8 cellular contexts compared by ENCODE assay signal in genomic region chrX:153968754-153969124, GRCh38. TPM values are rescaled to one million over a fixed set of nuclear protein-coding genes. Genes with fewer than 3 reads are reported as not detected.
DNase-seq lines count a peak whose midpoint lies in the region; ATAC-seq and TF ChIP-seq lines count a peak whose summit lies in the region.

No MANE protein-coding gene starts in this region.

- no peak for ATAC-seq in HG02588 (IDR thresholded peaks at IDR 0.05; ENCODE audit: unreplicated experiment)

- TF ChIP-seq CTCF in CD14-positive monocyte (IDR thresholded peaks at IDR 0.05): no peak

- peak overlapping the region; percentile 70 for H3K9ac ChIP-seq in HUES6 (ENCODE audit: low read length)

- peaks cover 43% of the 10 kb centered on the region for H3K4me1 Mint-ChIP-seq in CD14-positive monocyte
- peaks cover 35% of the 10 kb centered on the region for H3K4me1 Mint-ChIP-seq in activated CD4-positive, alpha-beta memory T cell treated with anti-CD3 and anti-CD28 coated beads, Interleukin-2, amount 10 ng/mL, durations not matched to agents 7 days and 5 days
- peaks cover 37% of the 10 kb centered on the region for H3K4me1 Mint-ChIP-seq in stimulated activated naive CD8-positive, alpha-beta T cell treated with anti-CD3 and anti-CD28 coated beads, Interleukin-15, Interleukin-2, amounts not matched to agents 100 ng/mL and 50 ng/mL, for 24 hours (ENCODE audit: low read depth)

- peak overlapping the region; percentile 81 for H3K4me3 ChIP-seq in HUES6 (ENCODE audit: low read depth, low read length)

- H3K4me1 ChIP-seq in HUES6 (ENCODE audit: control insufficient read depth, insufficient read depth, low read length): peaks cover 41% of the 10 kb centered on the region

- CTCF ChIA-PET in activated CD4-positive, alpha-beta memory T cell treated with anti-CD3 and anti-CD28 coated beads, Interleukin-2, amount 10 ng/mL, durations not matched to agents 7 days and 5 days (lab: Charles Lee): interaction anchor here (1.2 to 4.1 kb wide), 3 partner anchors 22 to 44 kb away, joined by 3 to 31 read pairs (median 4); no protein-coding TSS in a partner anchor

- POLR2A ChIA-PET in activated CD4-positive, alpha-beta memory T cell treated with anti-CD3 and anti-CD28 coated beads, Interleukin-2, amount 10 ng/mL, durations not matched to agents 7 days and 5 days (lab: Charles Lee): interaction anchor here (1.2 to 10.4 kb wide), 10 partner anchors 13 to 430 kb away, joined by 3 to 201 read pairs (median 6); partner anchors contain the start of genes ARHGAP4, IDH3G, NAA10 and RPL10

- no peak for DNase-seq in CD14-positive monocyte (ENCODE audit: low spot score)
- DNase-seq in activated CD4-positive, alpha-beta memory T cell treated with anti-CD3 and anti-CD28 coated beads, Interleukin-2, amount 10 ng/mL, durations not matched to agents 7 days and 5 days: peak; percentile 59
- DNase-seq in head of caudate nucleus: peak in 28 of 42 donors; percentile 28 to 74 (median 49)
- no peak for DNase-seq in cerebellum (ENCODE audit: low spot score)
- DNase-seq in Kasumi-1 (lab: John Stamatoyannopoulos, UW): no peak

- intact Hi-C loops in CD14-positive monocyte (cut with micrococcal nuclease): no loop called here
- intact Hi-C loops in head of caudate nucleus (cut with DNase I): no loop called here

- peaks cover 0 to 43% (median 0%) of the 10 kb centered on the region in 3 donors for H3K27me3 Mint-ChIP-seq in CD14-positive monocyte (ENCODE audit: low read depth in 3 of 3)
- no peaks in the 10 kb centered on the region for H3K27me3 Mint-ChIP-seq in activated CD4-positive, alpha-beta memory T cell treated with anti-CD3 and anti-CD28 coated beads, Interleukin-2, amount 10 ng/mL, durations not matched to agents 7 days and 5 days
- no peaks in the 10 kb centered on the region for H3K27me3 Mint-ChIP-seq in stimulated activated naive CD8-positive, alpha-beta T cell treated with anti-CD3 and anti-CD28 coated beads, Interleukin-15, Interleukin-2, amounts not matched to agents 100 ng/mL and 50 ng/mL, for 24 hours

- H3K36me3 Mint-ChIP-seq in CD14-positive monocyte: peaks cover 12 to 31% of the 10 kb centered on the region in 2 donors
- H3K36me3 Mint-ChIP-seq in activated CD4-positive, alpha-beta memory T cell treated with anti-CD3 and anti-CD28 coated beads, Interleukin-2, amount 10 ng/mL, durations not matched to agents 7 days and 5 days (ENCODE audit: low read depth): peaks cover 34% of the 10 kb centered on the region
- H3K36me3 Mint-ChIP-seq in stimulated activated naive CD8-positive, alpha-beta T cell treated with anti-CD3 and anti-CD28 coated beads, Interleukin-15, Interleukin-2, amounts not matched to agents 100 ng/mL and 50 ng/mL, for 24 hours (ENCODE audit: low read depth): peaks cover 18% of the 10 kb centered on the region

- H3K27ac Mint-ChIP-seq in CD14-positive monocyte: peak overlapping the region in 5 of 7 donors; percentile 77 to 100 (median 94)
- H3K27ac Mint-ChIP-seq in activated CD4-positive, alpha-beta memory T cell treated with anti-CD3 and anti-CD28 coated beads, Interleukin-2, amount 10 ng/mL, durations not matched to agents 7 days and 5 days: peak overlapping the region; percentile 95
- peak overlapping the region; percentile 86 for H3K27ac Mint-ChIP-seq in stimulated activated naive CD8-positive, alpha-beta T cell treated with anti-CD3 and anti-CD28 coated beads, Interleukin-15, Interleukin-2, amounts not matched to agents 100 ng/mL and 50 ng/mL, for 24 hours

- H3K9me3 ChIP-seq in HUES6 (ENCODE audit: control insufficient read depth, insufficient read depth, low read depth, low read length): no peaks in the 10 kb centered on the region

- H3K27me3 ChIP-seq in HUES6 (ENCODE audit: control insufficient read depth, insufficient read depth, low read length): no peaks in the 10 kb centered on the region

- H3K4me3 Mint-ChIP-seq in CD14-positive monocyte: peak overlapping the region; percentile 88 to 99
- peak overlapping the region; percentile 100 for H3K4me3 Mint-ChIP-seq in activated CD4-positive, alpha-beta memory T cell treated with anti-CD3 and anti-CD28 coated beads, Interleukin-2, amount 10 ng/mL, durations not matched to agents 7 days and 5 days
- peak overlapping the region; percentile 92 for H3K4me3 Mint-ChIP-seq in stimulated activated naive CD8-positive, alpha-beta T cell treated with anti-CD3 and anti-CD28 coated beads, Interleukin-15, Interleukin-2, amounts not matched to agents 100 ng/mL and 50 ng/mL, for 24 hours

- peaks cover 0 to 24% (median 8%) of the 10 kb centered on the region in 7 donors for H3K9me3 Mint-ChIP-seq in CD14-positive monocyte
- no peaks in the 10 kb centered on the region for H3K9me3 Mint-ChIP-seq in activated CD4-positive, alpha-beta memory T cell treated with anti-CD3 and anti-CD28 coated beads, Interleukin-2, amount 10 ng/mL, durations not matched to agents 7 days and 5 days
- no peaks in the 10 kb centered on the region for H3K9me3 Mint-ChIP-seq in stimulated activated naive CD8-positive, alpha-beta T cell treated with anti-CD3 and anti-CD28 coated beads, Interleukin-15, Interleukin-2, amounts not matched to agents 100 ng/mL and 50 ng/mL, for 24 hours

- H3K36me3 ChIP-seq in HUES6 (ENCODE audit: control insufficient read depth, insufficient read depth, low read length): peaks cover 23% of the 10 kb centered on the region

- H3K27ac ChIP-seq in HUES6 (ENCODE audit: low read depth, low read length): no peak overlapping the region

RNA-seq across cellular contexts. Expression of gene HCFC1, which starts 2.9 kb away (rescaled TPM):
- polyA plus RNA-seq in CD14-positive monocyte: 1 to 10 TPM; 1.9 to 3.8 TPM
- 10 to 100 TPM; 88.3 to 93.1 TPM for total RNA-seq in activated CD4-positive, alpha-beta memory T cell treated with anti-CD3 and anti-CD28 coated beads, Interleukin-2, amount 10 ng/mL, durations not matched to agents 7 days and 5 days
- total RNA-seq in cerebellum: 20.0 TPM

RNA-seq across cellular contexts. Expression of gene TMEM187, which starts 3.8 kb away (rescaled TPM):
- 1 to 10 TPM; 2.8 to 4.9 TPM for polyA plus RNA-seq in CD14-positive monocyte
- 10 to 100 TPM in 1 of 2 experiments, 1 to 10 TPM in 1; 9.9 to 12.6 TPM for total RNA-seq in activated CD4-positive, alpha-beta memory T cell treated with anti-CD3 and anti-CD28 coated beads, Interleukin-2, amount 10 ng/mL, durations not matched to agents 7 days and 5 days
- 1.3 TPM for total RNA-seq in cerebellum

RNA-seq across cellular contexts. Expression of gene RENBP, which starts 24.3 kb away (rescaled TPM):
- polyA plus RNA-seq in CD14-positive monocyte: 1 to 10 TPM; 2.7 to 3.8 TPM
- 10 to 100 TPM; 12.1 to 12.8 TPM for total RNA-seq in activated CD4-positive, alpha-beta memory T cell treated with anti-CD3 and anti-CD28 coated beads, Interleukin-2, amount 10 ng/mL, durations not matched to agents 7 days and 5 days
- 2.6 TPM for total RNA-seq in cerebellum

RNA-seq across cellular contexts. Expression of gene NAA10, which starts 33.9 kb away (rescaled TPM):
- polyA plus RNA-seq in CD14-positive monocyte: 10 to 100 TPM; 46.7 to 47.9 TPM
- 10 to 100 TPM; 63.1 to 63.7 TPM for total RNA-seq in activated CD4-positive, alpha-beta memory T cell treated with anti-CD3 and anti-CD28 coated beads, Interleukin-2, amount 10 ng/mL, durations not matched to agents 7 days and 5 days
- 21.6 TPM for total RNA-seq in cerebellum

RNA-seq across cellular contexts. Expression of gene ARHGAP4, which starts 42.7 kb away (rescaled TPM):
- 10 to 100 TPM; 51.5 to 64.4 TPM for polyA plus RNA-seq in CD14-positive monocyte
- total RNA-seq in activated CD4-positive, alpha-beta memory T cell treated with anti-CD3 and anti-CD28 coated beads, Interleukin-2, amount 10 ng/mL, durations not matched to agents 7 days and 5 days: 100 to 1,000 TPM; 262 to 267 TPM
- 9.3 TPM for total RNA-seq in cerebellum

Comparison
In these comparisons a context has a peak if more than half of its experiments do, and no peak if none do; other contexts are left out.
1. DNase-seq: peak in activated CD4-positive, alpha-beta memory T cell treated with anti-CD3 and anti-CD28 coated beads, Interleukin-2, amount 10 ng/mL, durations not matched to agents 7 days and 5 days (single experiment) and head of caudate nucleus (28 of 42); none in CD14-positive monocyte (single experiment), cerebellum (single experiment) and Kasumi-1 (0 of 2).
2. Peak in every context shown above with its lines, with median percentiles within 50 percentile points of each other: H3K27ac Mint-ChIP-seq and H3K4me3 Mint-ChIP-seq.